ENCODE assay signal across 1 cellular context in genomic region chr19:13025819-13026477, GRCh38.
TF ChIP-seq lines count a peak whose summit lies in the region.

No MANE protein-coding gene starts in this region.

TF ChIP-seq in GM23338, 12 proteins besides CTCF, POLR2A, EP300 and RAD21 (continued from another document):
- TF ChIP-seq, protein P1, sequence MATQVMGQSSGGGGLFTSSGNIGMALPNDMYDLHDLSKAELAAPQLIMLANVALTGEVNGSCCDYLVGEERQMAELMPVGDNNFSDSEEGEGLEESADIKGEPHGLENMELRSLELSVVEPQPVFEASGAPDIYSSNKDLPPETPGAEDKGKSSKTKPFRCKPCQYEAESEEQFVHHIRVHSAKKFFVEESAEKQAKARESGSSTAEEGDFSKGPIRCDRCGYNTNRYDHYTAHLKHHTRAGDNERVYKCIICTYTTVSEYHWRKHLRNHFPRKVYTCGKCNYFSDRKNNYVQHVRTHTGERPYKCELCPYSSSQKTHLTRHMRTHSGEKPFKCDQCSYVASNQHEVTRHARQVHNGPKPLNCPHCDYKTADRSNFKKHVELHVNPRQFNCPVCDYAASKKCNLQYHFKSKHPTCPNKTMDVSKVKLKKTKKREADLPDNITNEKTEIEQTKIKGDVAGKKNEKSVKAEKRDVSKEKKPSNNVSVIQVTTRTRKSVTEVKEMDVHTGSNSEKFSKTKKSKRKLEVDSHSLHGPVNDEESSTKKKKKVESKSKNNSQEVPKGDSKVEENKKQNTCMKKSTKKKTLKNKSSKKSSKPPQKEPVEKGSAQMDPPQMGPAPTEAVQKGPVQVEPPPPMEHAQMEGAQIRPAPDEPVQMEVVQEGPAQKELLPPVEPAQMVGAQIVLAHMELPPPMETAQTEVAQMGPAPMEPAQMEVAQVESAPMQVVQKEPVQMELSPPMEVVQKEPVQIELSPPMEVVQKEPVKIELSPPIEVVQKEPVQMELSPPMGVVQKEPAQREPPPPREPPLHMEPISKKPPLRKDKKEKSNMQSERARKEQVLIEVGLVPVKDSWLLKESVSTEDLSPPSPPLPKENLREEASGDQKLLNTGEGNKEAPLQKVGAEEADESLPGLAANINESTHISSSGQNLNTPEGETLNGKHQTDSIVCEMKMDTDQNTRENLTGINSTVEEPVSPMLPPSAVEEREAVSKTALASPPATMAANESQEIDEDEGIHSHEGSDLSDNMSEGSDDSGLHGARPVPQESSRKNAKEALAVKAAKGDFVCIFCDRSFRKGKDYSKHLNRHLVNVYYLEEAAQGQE (IDR thresholded peaks at IDR 0.05; ENCODE audit: unreplicated experiment) = no peak
- TF ChIP-seq ZNF462 (CRISPR knock-in tag; IDR thresholded peaks at IDR 0.05) = no peak
- no peak for TF ChIP-seq CREB1 (CRISPR knock-in tag; IDR thresholded peaks at IDR 0.05; ENCODE audit: low read depth)
- TF ChIP-seq POLR2AphosphoS5 (IDR thresholded peaks at IDR 0.05; ENCODE audit: low read depth) = no peak
- no peak for TF ChIP-seq JUNB (IDR thresholded peaks at IDR 0.05; ENCODE audit: unreplicated experiment)
- TF ChIP-seq ZNF331 (CRISPR knock-in tag; IDR thresholded peaks at IDR 0.05; ENCODE audit: low read depth) = no peak
- TF ChIP-seq STAT1 (IDR thresholded peaks at IDR 0.05; ENCODE audit: unreplicated experiment) = no peak
- no peak for TF ChIP-seq EZH2 (IDR thresholded peaks at IDR 0.05; ENCODE audit: low read depth, unreplicated experiment)
- no peak for TF ChIP-seq NANOG (IDR thresholded peaks at IDR 0.05; ENCODE audit: borderline replicate concordance)
- TF ChIP-seq ZNF114 (CRISPR knock-in tag; IDR thresholded peaks at IDR 0.05) = no peak
- TF ChIP-seq EZH2phosphoT487 (IDR thresholded peaks at IDR 0.05; ENCODE audit: unreplicated experiment) = no peak
